ENCODE assay signal across 8 cellular contexts in the genomic region with DNA sequence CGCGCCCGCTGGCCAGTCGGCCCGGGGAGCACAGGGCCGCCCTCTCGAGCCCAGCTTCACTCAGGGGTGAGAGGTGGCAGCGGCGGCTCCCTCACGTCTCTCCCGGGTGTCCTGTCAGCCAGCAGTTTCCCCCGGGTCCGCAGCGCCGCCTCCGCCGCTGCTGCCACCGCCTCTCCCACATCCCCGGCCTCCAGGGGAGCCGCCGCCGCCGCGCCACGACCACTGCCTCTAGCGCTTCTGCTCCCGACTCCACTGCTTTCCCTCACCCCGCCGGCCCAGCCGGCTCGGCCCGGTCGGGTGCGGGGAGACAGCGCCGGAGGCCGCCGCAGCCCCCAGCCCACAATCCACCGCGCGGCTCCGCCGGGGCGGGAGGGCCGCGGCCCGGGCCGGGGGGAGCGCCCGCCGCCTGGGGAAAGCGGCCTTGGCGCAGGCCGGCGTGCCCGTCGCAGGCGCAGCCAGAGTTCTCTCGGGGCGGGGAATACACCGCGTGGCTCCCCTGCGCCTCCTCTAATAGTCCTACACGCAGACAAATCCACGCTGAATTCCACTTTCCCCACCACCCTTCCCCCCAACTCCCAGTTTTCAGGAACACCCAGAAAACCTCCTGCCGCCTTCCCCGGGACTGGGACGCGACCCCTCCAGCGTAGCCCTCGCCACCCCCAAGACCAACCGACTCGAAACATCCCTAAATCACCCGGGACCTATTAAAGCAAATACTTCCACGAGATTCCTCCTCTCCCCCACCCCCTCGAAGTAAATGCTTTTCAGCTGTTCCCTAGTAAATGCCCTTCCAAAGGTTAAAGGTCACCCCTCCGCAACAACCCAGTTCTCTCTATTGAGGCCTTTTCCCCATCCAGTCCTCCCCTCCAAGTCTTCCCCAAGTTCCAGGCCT. TPM values are rescaled to one million over a fixed set of nuclear protein-coding genes. Genes with fewer than 3 reads are reported as not detected.
A peak's percentile ranks its signal among the peaks of the same experiment; 100 is the strongest.
DNase-seq lines count a peak whose midpoint lies in the region; ATAC-seq and TF ChIP-seq lines count a peak whose summit lies in the region.

A gene with protein sequence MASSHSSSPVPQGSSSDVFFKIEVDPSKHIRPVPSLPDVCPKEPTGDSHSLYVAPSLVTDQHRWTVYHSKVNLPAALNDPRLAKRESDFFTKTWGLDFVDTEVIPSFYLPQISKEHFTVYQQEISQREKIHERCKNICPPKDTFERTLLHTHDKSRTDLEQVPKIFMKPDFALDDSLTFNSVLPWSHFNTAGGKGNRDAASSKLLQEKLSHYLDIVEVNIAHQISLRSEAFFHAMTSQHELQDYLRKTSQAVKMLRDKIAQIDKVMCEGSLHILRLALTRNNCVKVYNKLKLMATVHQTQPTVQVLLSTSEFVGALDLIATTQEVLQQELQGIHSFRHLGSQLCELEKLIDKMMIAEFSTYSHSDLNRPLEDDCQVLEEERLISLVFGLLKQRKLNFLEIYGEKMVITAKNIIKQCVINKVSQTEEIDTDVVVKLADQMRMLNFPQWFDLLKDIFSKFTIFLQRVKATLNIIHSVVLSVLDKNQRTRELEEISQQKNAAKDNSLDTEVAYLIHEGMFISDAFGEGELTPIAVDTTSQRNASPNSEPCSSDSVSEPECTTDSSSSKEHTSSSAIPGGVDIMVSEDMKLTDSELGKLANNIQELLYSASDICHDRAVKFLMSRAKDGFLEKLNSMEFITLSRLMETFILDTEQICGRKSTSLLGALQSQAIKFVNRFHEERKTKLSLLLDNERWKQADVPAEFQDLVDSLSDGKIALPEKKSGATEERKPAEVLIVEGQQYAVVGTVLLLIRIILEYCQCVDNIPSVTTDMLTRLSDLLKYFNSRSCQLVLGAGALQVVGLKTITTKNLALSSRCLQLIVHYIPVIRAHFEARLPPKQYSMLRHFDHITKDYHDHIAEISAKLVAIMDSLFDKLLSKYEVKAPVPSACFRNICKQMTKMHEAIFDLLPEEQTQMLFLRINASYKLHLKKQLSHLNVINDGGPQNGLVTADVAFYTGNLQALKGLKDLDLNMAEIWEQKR (minus strand): TSS at position 346 of the 892 bp plus-strand sequence. CDS start 35,429 bp downstream, outside the sequence.

- H3K27ac Mint-ChIP-seq in neural progenitor cell = peak within 1 kb of the TSS; percentile 100

- no peaks in the 10 kb centered on the region for H3K9me3 Mint-ChIP-seq in neural progenitor cell

- peaks cover 27% of the 10 kb centered on the region for H3K4me1 Mint-ChIP-seq in neural progenitor cell

- peaks cover 17% of the 10 kb centered on the region for H3K4me1 ChIP-seq in neural progenitor cell

- peaks cover 44% of the 10 kb centered on the region for H3K79me2 ChIP-seq in neural progenitor cell (ENCODE audit: low read depth)

- peak within 1 kb of the TSS; percentile 96 for H3K27ac ChIP-seq in C4-2B
- peak within 1 kb of the TSS; percentile 94 for H3K27ac ChIP-seq in neural progenitor cell

- peaks cover 4% of the 10 kb centered on the region for H3K36me3 Mint-ChIP-seq in neural progenitor cell

- peak within 1 kb of the TSS; percentile 97 for H2AFZ ChIP-seq in neural progenitor cell (replicated peaks)

- H3K9me3 ChIP-seq in neural progenitor cell (ENCODE audit: low read depth) = no peaks in the 10 kb centered on the region

- TF ChIP-seq CTCF in C4-2B (conservative IDR thresholded peaks at IDR 0.05) (no peak), foreskin fibroblast (IDR thresholded peaks at IDR 0.05; ENCODE audit: low read depth, low read length) (no peak), neural progenitor cell (IDR thresholded peaks at IDR 0.05) (no peak)

- DNase-seq in GM19238 (ENCODE audit: insufficient read length, low spot score) = peak; percentile 49
- DNase-seq in RPMI8226 = peak; percentile 68
- DNase-seq in activated gamma-delta T cell (lab: John Stamatoyannopoulos, UW) = peak; percentile 37
- DNase-seq in foreskin fibroblast = peak; percentile 60 to 78
- DNase-seq in neural progenitor cell (ENCODE audit: low spot score) = peak; percentile 86
- peak; percentile 33 for DNase-seq in stromal cell of bone marrow (ENCODE audit: low read depth)

- H3K27me3 ChIP-seq in neural progenitor cell = no peaks in the 10 kb centered on the region

- peak within 1 kb of the TSS; percentile 97 for H3K4me3 Mint-ChIP-seq in neural progenitor cell

- peaks cover 28% of the 10 kb centered on the region for H3F3A ChIP-seq in neural progenitor cell (ENCODE audit: low read depth)

- ATAC-seq in HG03439 (IDR thresholded peaks at IDR 0.05; ENCODE audit: unreplicated experiment) = peak; percentile 60

- H3K4me2 ChIP-seq in neural progenitor cell = peak within 1 kb of the TSS; percentile 78

- H3K4me3 ChIP-seq in foreskin fibroblast (ENCODE audit: low read depth in 1 of 2, low read length in 2 of 2) = peak within 1 kb of the TSS; percentile 55 to 67
- H3K4me3 ChIP-seq in neural progenitor cell = peak within 1 kb of the TSS; percentile 73

- H4K20me1 ChIP-seq in neural progenitor cell (ENCODE audit: low read depth) = peaks cover 29% of the 10 kb centered on the region

- H3K27me3 Mint-ChIP-seq in neural progenitor cell (ENCODE audit: insufficient read depth, low read depth) = peaks cover 6% of the 10 kb centered on the region

- peak within 1 kb of the TSS; percentile 54 for H3K9ac ChIP-seq in neural progenitor cell

- no peaks in the 10 kb centered on the region for H3K36me3 ChIP-seq in neural progenitor cell

RNA-seq across cellular contexts. Expression of the gene that starts here (rescaled TPM):
- 33.0 and 44.3 TPM in 2 replicates for total RNA-seq in neural progenitor cell (ENCODE audit: low replicate concordance)

Comparison
In these comparisons a context has a peak if more than half of its experiments do, and no peak if none do; other contexts are left out.
1. Peak in every context shown above with its lines: DNase-seq, ATAC-seq, H3K4me3 ChIP-seq and H3K27ac ChIP-seq.
2. DNase-seq: peak in every context shown above with its lines; median percentile 86 in neural progenitor cell; 69 in foreskin fibroblast; 68 in RPMI8226; 49 in GM19238; 37 in activated gamma-delta T cell; 33 in stromal cell of bone marrow.